28 cellular contexts compared by ENCODE assay signal in the genomic region with DNA sequence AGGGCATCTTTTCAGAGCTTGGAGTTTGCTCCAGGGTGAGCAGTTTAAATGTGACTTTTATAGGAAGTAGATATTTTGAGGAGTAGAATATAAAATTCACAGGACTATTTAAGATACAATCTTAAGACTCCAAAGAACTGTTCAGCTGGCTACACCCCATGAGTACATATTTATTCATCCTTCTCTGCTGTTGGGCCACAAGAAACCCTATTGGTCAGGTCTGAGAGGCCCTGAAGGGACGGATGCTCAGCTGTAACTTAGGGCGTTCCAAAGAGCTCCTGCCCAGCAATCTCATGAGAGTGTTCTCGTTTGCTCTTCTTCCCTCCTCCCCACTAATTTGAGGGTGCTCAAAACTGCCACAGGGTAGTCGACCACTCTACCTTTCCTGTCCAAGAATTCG. TPM values are rescaled to one million over a fixed set of nuclear protein-coding genes. Genes with fewer than 3 reads are reported as not detected.
DNase-seq lines count a peak whose midpoint lies in the region; ATAC-seq and TF ChIP-seq lines count a peak whose summit lies in the region.
"Had no signal": no experiment of that assay in that cellular context is flagged by ENCODE, and none has a peak within 500 bp of the region (broad histone marks: within the 10 kb centered on the region; RNA-seq: fewer than 3 reads in every experiment).

No MANE protein-coding gene starts in this region.

- peaks cover 9% of the 10 kb centered on the region; the same call in 1 of the 2 replicates for H3K4me1 Mint-ChIP-seq in HFFc6 (ENCODE audit: low read depth)
- peaks cover 10% of the 10 kb centered on the region for H3K4me1 Mint-ChIP-seq in stimulated activated naive CD8-positive, alpha-beta T cell treated with anti-CD3 and anti-CD28 coated beads, Interleukin-15, amount 100 ng/mL, for 72 hours
- H3K4me1 Mint-ChIP-seq: immature natural killer cell had no signal

- 81 to 85% methylated on average over 5 of the region's 5 CpGs for WGBS in aorta, 2 donors

- H3K9me3 Mint-ChIP-seq in HFFc6, result no peaks in the 10 kb centered on the region
- H3K9me3 Mint-ChIP-seq in stimulated activated naive CD8-positive, alpha-beta T cell treated with anti-CD3 and anti-CD28 coated beads, Interleukin-15, amount 100 ng/mL, for 72 hours, result no peaks in the 10 kb centered on the region
- H3K9me3 Mint-ChIP-seq: activated T-cell treated with anti-CD3 and anti-CD28 coated beads, Interleukin-2, amount 50 U/mL, for 72 hours; immature natural killer cell had no signal

- H3K36me3 Mint-ChIP-seq in HFFc6 (ENCODE audit: low read depth), result no peaks in the 10 kb centered on the region; the same call in 1 of the 2 replicates
- H3K36me3 Mint-ChIP-seq: immature natural killer cell had no signal

- H3K4me3 ChIP-seq in adipocyte (ENCODE audit: low read length) (no peak overlapping the region), upper lobe of right lung (no peak overlapping the region), aorta (ENCODE audit: low read length in 2 of 2) (no peak overlapping the region)
- H3K4me3 ChIP-seq: dorsolateral prefrontal cortex, right lobe of liver, thyroid gland had no signal

- peak overlapping the region; percentile 24; the same call in 1 of the 2 replicates for H3K27ac Mint-ChIP-seq in HFFc6
- H3K27ac Mint-ChIP-seq in stimulated activated naive CD8-positive, alpha-beta T cell treated with anti-CD3 and anti-CD28 coated beads, Interleukin-15, amount 100 ng/mL, for 72 hours, result no peak overlapping the region
- H3K27ac Mint-ChIP-seq: activated T-cell treated with anti-CD3 and anti-CD28 coated beads, Interleukin-2, amount 50 U/mL, for 72 hours; immature natural killer cell; progenitor cell of endocrine pancreas had no signal

- no peak overlapping the region for H3K9ac ChIP-seq in adipocyte (ENCODE audit: low read length)
- H3K9ac ChIP-seq: SK-N-SH had no signal

- peak; percentile 70 for ATAC-seq in foreskin keratinocyte
- ATAC-seq in upper lobe of right lung, result peak; percentile 59
- ATAC-seq in aorta (ENCODE audit: low FRiP score), result no peak
- no peak for ATAC-seq in stimulated activated naive CD8-positive, alpha-beta T cell treated with anti-CD3 and anti-CD28 coated beads, Interleukin-15, amount 100 ng/mL, for 72 hours
- ATAC-seq: activated T-cell treated with anti-CD3 and anti-CD28 coated beads, Interleukin-2, amount 50 U/mL, for 72 hours; right lobe of liver had no signal

- H3K36me3 ChIP-seq in adipocyte (ENCODE audit: control insufficient read depth, insufficient read depth, low read length, severe bottlenecking), result no peaks in the 10 kb centered on the region
- H3K36me3 ChIP-seq in upper lobe of right lung, result no peaks in the 10 kb centered on the region
- no peaks in the 10 kb centered on the region for H3K36me3 ChIP-seq in aorta (ENCODE audit: control insufficient read depth in 1 of 2, insufficient read depth in 2 of 2, low read length in 1 of 2)
- H3K36me3 ChIP-seq: right lobe of liver, thyroid gland had no signal

- in situ Hi-C loops in GM13977 (cut with MboI; ENCODE audit: low pct_unique_long_range_greater_than_20kb, low sequenced_read_pairs, unreplicated experiment), result no loop called here

- H3K27me3 Mint-ChIP-seq in HFFc6 (ENCODE audit: insufficient read depth), result peaks cover 2% of the 10 kb centered on the region
- peaks cover 18% of the 10 kb centered on the region for H3K27me3 Mint-ChIP-seq in stimulated activated naive CD8-positive, alpha-beta T cell treated with anti-CD3 and anti-CD28 coated beads, Interleukin-15, amount 100 ng/mL, for 72 hours

- H3K27me3 ChIP-seq in adipocyte (replicated peaks; ENCODE audit: control insufficient read depth, insufficient read depth, low read length) (peaks cover 6% of the 10 kb centered on the region), foreskin keratinocyte (no peaks in the 10 kb centered on the region), upper lobe of right lung (no peaks in the 10 kb centered on the region), aorta (ENCODE audit: control insufficient read depth in 1 of 2, insufficient read depth in 2 of 2, low read length in 1 of 2) (no peaks in the 10 kb centered on the region)
- H3K27me3 ChIP-seq: dorsolateral prefrontal cortex, right lobe of liver, thyroid gland had no signal

- intact Hi-C loops in upper lobe of right lung (cut with DNase I), result no loop called here
- intact Hi-C loops in aorta (cut with DNase I), result no loop called here

- TF ChIP-seq CTCF in HFFc6 (IDR thresholded peaks at IDR 0.05) (no peak), foreskin keratinocyte (conservative IDR thresholded peaks at IDR 0.05) (no peak), upper lobe of right lung (IDR thresholded peaks at IDR 0.05) (no peak), GM13977 (IDR thresholded peaks at IDR 0.05; ENCODE audit: extremely low read depth, insufficient read depth, missing control alignments) (no peak)

- H3K9me3 ChIP-seq in adipocyte (ENCODE audit: control insufficient read depth, low read length), result no peaks in the 10 kb centered on the region
- H3K9me3 ChIP-seq in upper lobe of right lung, result no peaks in the 10 kb centered on the region
- H3K9me3 ChIP-seq in aorta (ENCODE audit: control insufficient read depth, low read length), result no peaks in the 10 kb centered on the region
- H3K9me3 ChIP-seq: right lobe of liver, SK-N-SH, thyroid gland had no signal

- DNase-seq in HFFc6 (peak; percentile 69), adipocyte (ENCODE audit: low read depth) (peak; percentile 63), foreskin keratinocyte (peak in 1 of 2 donors; percentile 86), upper lobe of right lung (no peak), aorta (no peak), GM13977 (ENCODE audit: low spot score) (no peak)
- DNase-seq in stimulated activated naive CD8-positive, alpha-beta T cell treated with anti-CD3 and anti-CD28 coated beads, Interleukin-15, amount 100 ng/mL, for 72 hours, result no peak
- DNase-seq: activated naive CD4-positive, alpha-beta T cell; activated T-cell treated with anti-CD3 and anti-CD28 coated beads, Interleukin-2, amount 50 U/mL, for 72 hours; C1 segment of cervical spinal cord; cerebellar nuclear complex; COR-L47; DMS53; dorsolateral prefrontal cortex; GDM1; hypothalamus; immature natural killer cell; mesenchymal stem cell; NCI-H1092 treated with DMSO at 0.1 percent for 48 hours; NCI-H187; NCI-H510A; right lobe of liver; SK-N-SH; stimulated activated CD4-positive, alpha-beta T cell treated with anti-CD3 and anti-CD28 coated beads, Interleukin-2, amount 100 ng/mL, for 48 hours; thyroid gland had no signal

- H3K4me1 ChIP-seq in adipocyte (ENCODE audit: control insufficient read depth, insufficient read depth, low read length) (no peaks in the 10 kb centered on the region), foreskin keratinocyte (peaks cover 38% of the 10 kb centered on the region), upper lobe of right lung (no peaks in the 10 kb centered on the region), aorta (ENCODE audit: control insufficient read depth in 1 of 2, insufficient read depth in 2 of 2, low read length in 2 of 2) (no peaks in the 10 kb centered on the region)
- H3K4me1 ChIP-seq: right lobe of liver had no signal

- H3K4me3 Mint-ChIP-seq in HFFc6, result no peak overlapping the region
- H3K4me3 Mint-ChIP-seq in stimulated activated naive CD8-positive, alpha-beta T cell treated with anti-CD3 and anti-CD28 coated beads, Interleukin-15, amount 100 ng/mL, for 72 hours, result no peak overlapping the region
- H3K4me3 Mint-ChIP-seq: activated T-cell treated with anti-CD3 and anti-CD28 coated beads, Interleukin-2, amount 50 U/mL, for 72 hours; immature natural killer cell had no signal

- peak overlapping the region; percentile 98 for H3K27ac ChIP-seq in foreskin keratinocyte
- H3K27ac ChIP-seq in upper lobe of right lung, result no peak overlapping the region
- no peak overlapping the region for H3K27ac ChIP-seq in aorta (ENCODE audit: low read depth in 1 of 2, low read length in 2 of 2)
- H3K27ac ChIP-seq: dorsolateral prefrontal cortex, right lobe of liver, thyroid gland had no signal

RNA-seq across cellular contexts. Expression of a gene that starts 7.3 kb away (rescaled TPM):
- total RNA-seq in HFFc6 (2021; fragmentation: NEBNext Ultra II Directional; extraction: Animal tissue kit (Norgen Biotek cat#: 25700)), result under 1 TPM in 5 of 6 experiments, not detected in 1; 0.20 to 0.71 (median 0.34) TPM
- total RNA-seq in foreskin keratinocyte (23.4 and 38.5 TPM in 2 replicates), upper lobe of right lung (24.5 TPM), aorta (1 to 10 TPM; 2.5 to 7.6 TPM)
- polyA plus RNA-seq in foreskin keratinocyte (21.4 and 31.8 TPM in 2 replicates), aorta (1 to 10 TPM in 1 of 2 donors, not detected in 1; 2.0 TPM)
- total RNA-seq: T-helper 1 cell treated with Interleukin-12 subunit alpha and Interleukin-12 subunit beta and Interleukin-4 antibody, amounts not matched to agents 30 ng/mL and 1 ng/mL, for 36 hours had no signal

RNA-seq across cellular contexts. Expression of a gene that starts 38.5 kb away (rescaled TPM):
- total RNA-seq in HFFc6 (2021; fragmentation: NEBNext Ultra II Directional; extraction: Animal tissue kit (Norgen Biotek cat#: 25700)), result not detected
- total RNA-seq in foreskin keratinocyte (0.63 and 0.88 TPM in 2 replicates), upper lobe of right lung (7.7 TPM), aorta (1 to 10 TPM; 1.2 to 8.6 TPM)
- polyA plus RNA-seq in foreskin keratinocyte (0.93 and 0.99 TPM in 2 replicates), aorta (not detected)
- total RNA-seq: myocyte; T-helper 1 cell treated with Interleukin-12 subunit alpha and Interleukin-12 subunit beta and Interleukin-4 antibody, amounts not matched to agents 30 ng/mL and 1 ng/mL, for 36 hours had no signal

RNA-seq across cellular contexts. Expression of a gene that starts 40.9 kb away (rescaled TPM):
- under 1 TPM; 0.26 to 0.66 (median 0.33) TPM for total RNA-seq in HFFc6 (2021; fragmentation: NEBNext Ultra II Directional; extraction: Animal tissue kit (Norgen Biotek cat#: 25700))
- 10.2 and 17.8 TPM in 2 replicates for total RNA-seq in foreskin keratinocyte
- 15.0 and 24.3 TPM in 2 replicates for polyA plus RNA-seq in foreskin keratinocyte
- 34.3 TPM for total RNA-seq in upper lobe of right lung
- 10 to 100 TPM; 22.4 to 26.6 TPM for total RNA-seq in aorta
- polyA plus RNA-seq in aorta, result 1 to 10 TPM in 1 of 2 donors, under 1 TPM in 1; 0.95 to 2.1 TPM

Comparison
In these comparisons a context has a peak if more than half of its experiments do, and no peak if none do; other contexts are left out.
1. DNase-seq: peak in HFFc6 (single experiment) and adipocyte (single experiment); none in upper lobe of right lung (single experiment), aorta (0 of 2), stimulated activated naive CD8-positive, alpha-beta T cell treated with anti-CD3 and anti-CD28 coated beads, Interleukin-15, amount 100 ng/mL, for 72 hours (0 of 2) and GM13977 (single experiment).
2. ATAC-seq: peak in foreskin keratinocyte (single experiment) and upper lobe of right lung (single experiment); none in aorta (single experiment) and stimulated activated naive CD8-positive, alpha-beta T cell treated with anti-CD3 and anti-CD28 coated beads, Interleukin-15, amount 100 ng/mL, for 72 hours (single experiment).